In the genomic region with DNA sequence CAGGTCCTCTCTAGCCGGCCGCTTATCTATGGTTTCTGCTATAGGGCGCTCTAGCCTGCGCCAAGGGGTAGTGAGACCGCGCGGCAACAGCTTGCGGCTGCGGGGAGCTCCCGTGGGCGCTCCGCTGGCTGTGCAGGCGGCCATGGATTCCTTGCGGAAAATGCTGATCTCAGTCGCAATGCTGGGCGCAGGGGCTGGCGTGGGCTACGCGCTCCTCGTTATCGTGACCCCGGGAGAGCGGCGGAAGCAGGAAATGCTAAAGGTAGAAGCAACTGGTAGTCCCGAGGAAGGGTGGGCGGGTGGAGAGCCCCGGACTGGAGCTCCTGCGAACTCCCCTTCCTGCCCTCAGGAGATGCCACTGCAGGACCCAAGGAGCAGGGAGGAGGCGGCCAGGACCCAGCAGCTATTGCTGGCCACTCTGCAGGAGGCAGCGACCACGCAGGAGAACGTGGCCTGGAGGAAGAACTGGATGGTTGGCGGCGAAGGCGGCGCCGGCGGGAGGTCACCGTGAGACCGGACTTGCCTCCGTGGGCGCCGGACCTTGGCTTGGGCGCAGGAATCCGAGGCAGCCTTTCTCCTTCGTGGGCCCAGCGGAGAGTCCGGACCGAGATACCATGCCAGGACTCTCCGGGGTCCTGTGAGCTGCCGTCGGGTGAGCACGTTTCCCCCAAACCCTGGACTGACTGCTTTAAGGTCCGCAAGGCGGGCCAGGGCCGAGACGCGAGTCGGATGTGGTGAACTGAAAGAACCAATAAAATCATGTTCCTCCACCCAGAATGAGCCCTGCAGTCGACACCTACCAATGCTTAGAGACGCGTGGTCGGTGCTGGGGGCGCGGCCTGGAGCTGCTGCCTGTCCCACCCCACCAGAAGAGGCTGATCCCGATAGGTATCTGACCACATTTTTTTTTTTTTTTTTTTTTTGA, we compare ENCODE assay signal across 2 cellular contexts.
A peak's percentile ranks its signal among the peaks of the same experiment; 100 is the strongest.
TF ChIP-seq lines count a peak whose summit lies in the region.

A gene (minus strand): TSS at position 664 of the 925 bp plus-strand sequence. CDS start 2,236 bp downstream, outside the sequence.
A gene with protein sequence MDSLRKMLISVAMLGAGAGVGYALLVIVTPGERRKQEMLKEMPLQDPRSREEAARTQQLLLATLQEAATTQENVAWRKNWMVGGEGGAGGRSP (plus strand): TSS at position 70 of the 925 bp plus-strand sequence. CDS start 73 bp downstream, at position 143.

TF ChIP-seq in Ishikawa, 13 proteins besides CTCF, POLR2A, EP300 and RAD21 (continued from another document):
- TF ChIP-seq, protein P1, sequence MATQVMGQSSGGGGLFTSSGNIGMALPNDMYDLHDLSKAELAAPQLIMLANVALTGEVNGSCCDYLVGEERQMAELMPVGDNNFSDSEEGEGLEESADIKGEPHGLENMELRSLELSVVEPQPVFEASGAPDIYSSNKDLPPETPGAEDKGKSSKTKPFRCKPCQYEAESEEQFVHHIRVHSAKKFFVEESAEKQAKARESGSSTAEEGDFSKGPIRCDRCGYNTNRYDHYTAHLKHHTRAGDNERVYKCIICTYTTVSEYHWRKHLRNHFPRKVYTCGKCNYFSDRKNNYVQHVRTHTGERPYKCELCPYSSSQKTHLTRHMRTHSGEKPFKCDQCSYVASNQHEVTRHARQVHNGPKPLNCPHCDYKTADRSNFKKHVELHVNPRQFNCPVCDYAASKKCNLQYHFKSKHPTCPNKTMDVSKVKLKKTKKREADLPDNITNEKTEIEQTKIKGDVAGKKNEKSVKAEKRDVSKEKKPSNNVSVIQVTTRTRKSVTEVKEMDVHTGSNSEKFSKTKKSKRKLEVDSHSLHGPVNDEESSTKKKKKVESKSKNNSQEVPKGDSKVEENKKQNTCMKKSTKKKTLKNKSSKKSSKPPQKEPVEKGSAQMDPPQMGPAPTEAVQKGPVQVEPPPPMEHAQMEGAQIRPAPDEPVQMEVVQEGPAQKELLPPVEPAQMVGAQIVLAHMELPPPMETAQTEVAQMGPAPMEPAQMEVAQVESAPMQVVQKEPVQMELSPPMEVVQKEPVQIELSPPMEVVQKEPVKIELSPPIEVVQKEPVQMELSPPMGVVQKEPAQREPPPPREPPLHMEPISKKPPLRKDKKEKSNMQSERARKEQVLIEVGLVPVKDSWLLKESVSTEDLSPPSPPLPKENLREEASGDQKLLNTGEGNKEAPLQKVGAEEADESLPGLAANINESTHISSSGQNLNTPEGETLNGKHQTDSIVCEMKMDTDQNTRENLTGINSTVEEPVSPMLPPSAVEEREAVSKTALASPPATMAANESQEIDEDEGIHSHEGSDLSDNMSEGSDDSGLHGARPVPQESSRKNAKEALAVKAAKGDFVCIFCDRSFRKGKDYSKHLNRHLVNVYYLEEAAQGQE (IDR thresholded peaks at IDR 0.05; ENCODE audit: low read depth) = no peak
- TF ChIP-seq ZBTB7A (IDR thresholded peaks at IDR 0.05; ENCODE audit: low read depth) (peak; percentile 48; the same call in 1 of the 2 replicates), CREB1 (IDR thresholded peaks at IDR 0.05; ENCODE audit: low read depth) (0 out of 2 replicates have a peak, but pooled peaks have one; percentile 14), EGR1 (IDR thresholded peaks at IDR 0.05) (0 out of 2 replicates have a peak, but pooled peaks have one; percentile 9), TAF1 (IDR thresholded peaks at IDR 0.05; ENCODE audit: low read depth) (peak; percentile 94), FOXM1 (IDR thresholded peaks at IDR 0.05; ENCODE audit: borderline replicate concordance, low read depth) (peak; percentile 31; the same call in 1 of the 2 replicates)
- TF ChIP-seq, protein P2, sequence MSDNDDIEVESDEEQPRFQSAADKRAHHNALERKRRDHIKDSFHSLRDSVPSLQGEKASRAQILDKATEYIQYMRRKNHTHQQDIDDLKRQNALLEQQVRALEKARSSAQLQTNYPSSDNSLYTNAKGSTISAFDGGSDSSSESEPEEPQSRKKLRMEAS (IDR thresholded peaks at IDR 0.05) = peak; percentile 67

TF ChIP-seq in PFSK-1, 5 proteins besides CTCF, POLR2A, EP300 and RAD21 (continued from another document):
- TF ChIP-seq, protein P1 (IDR thresholded peaks at IDR 0.05; ENCODE audit: insufficient read depth in 1 of 2, low read depth in 2 of 2, low read length in 2 of 2) = peak in 1 of 2 experiments; percentile 59; a peak in 1 of 4 replicates
